In the genomic region with DNA sequence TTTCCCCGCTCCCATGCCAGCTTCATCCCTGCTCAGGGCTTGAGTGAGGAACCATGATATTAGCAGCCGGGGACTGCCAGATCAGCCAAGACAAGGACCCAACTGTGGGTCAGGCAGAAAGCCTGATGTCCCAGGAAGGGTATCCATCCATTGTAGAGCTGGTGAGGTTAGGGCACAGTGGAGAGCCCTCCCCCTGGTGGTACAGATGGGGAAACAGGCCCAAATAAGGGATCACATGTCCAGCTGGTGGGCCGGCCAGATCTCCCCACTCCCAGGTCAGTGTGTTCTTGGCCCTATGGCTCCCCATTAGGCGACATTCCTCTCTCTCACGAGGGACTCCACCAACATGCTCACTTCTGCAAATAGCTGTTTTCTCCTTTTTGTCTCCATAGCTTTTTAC, we compare ENCODE assay signal across 10 cellular contexts. TPM values are rescaled to one million over a fixed set of nuclear protein-coding genes. Genes with fewer than 3 reads are reported as not detected.
DNase-seq lines count a peak whose midpoint lies in the region; ATAC-seq, FAIRE-seq and TF ChIP-seq lines count a peak whose summit lies in the region.
"Had no signal": no experiment of that assay in that cellular context is flagged by ENCODE, and none has a peak within 500 bp of the region (broad histone marks: within the 10 kb centered on the region; RNA-seq: fewer than 3 reads in every experiment).

No MANE protein-coding gene starts in this region.

- H3K27me3 ChIP-seq in Caco-2 (replicated peaks; ENCODE audit: control insufficient read depth, insufficient read depth, low read length) (no peaks in the 10 kb centered on the region), HepG2 (ENCODE audit: control insufficient read depth in 1 of 2, insufficient read depth in 2 of 2, low read length in 2 of 2) (peaks cover 0 to 28% of the 10 kb centered on the region in 2 experiments; a peak in 3 of 5 replicates)

- TF ChIP-seq CTCF in Caco-2 (IDR thresholded peaks at IDR 0.05; ENCODE audit: insufficient read depth in 1 of 2, low read depth in 1 of 2, low read length in 1 of 2, severe bottlenecking in 1 of 2, unreplicated experiment in 1 of 2) = peak; percentile 63 to 67
- TF ChIP-seq CTCF in HepG2 (CRISPR knock-in tag; IDR thresholded peaks at IDR 0.05) = peak; percentile 84

- intact Hi-C loops in Caco-2 (cut with micrococcal nuclease; ENCODE audit: unreplicated experiment) (loop anchor here (1.0 to 5.0 kb wide), 3 partner anchors 14 to 45 kb away; no protein-coding TSS in a partner anchor), HepG2 (cut with micrococcal nuclease; ENCODE audit: unreplicated experiment) (loop anchor here (1.0 kb wide), 2 partner anchors 43 to 45 kb away; no protein-coding TSS in a partner anchor)

- in situ Hi-C loops in HepG2 (cut with HindIII; ENCODE audit: extremely low pct_ligation_motif_present, low pct_unique_long_range_greater_than_20kb) = loop anchor here (5.0 kb wide), 1 partner anchor 48 kb away; no protein-coding TSS in a partner anchor

- no TSS peak for BruUV-seq in Caco-2 (replicated peaks; lab: Mats Ljungman, UMichigan)
- BruUV-seq in HepG2 (replicated peaks; lab: Mats Ljungman, UMichigan) = no TSS peak

- no peak overlapping the region for H3K4me3 Mint-ChIP-seq in Caco-2 (ENCODE audit: unreplicated experiment)
- H3K4me3 Mint-ChIP-seq in stimulated activated memory B cell treated with anti-CD40 and anti-IgM and Interleukin-4, amounts not matched to agents 10 μg/mL and 1 μg/mL and 100 μg/mL, for 72 hours = no peak overlapping the region
- H3K4me3 Mint-ChIP-seq: dendritic cell treated with granulocyte-macrophage colony-stimulating factor and Interleukin-4, amounts not matched to agents 40 ng/mL and 50 ng/mL, for 4 days had no signal

- POLR2A ChIA-PET in Caco-2 (lab: Charles Lee) = no interaction called here
- POLR2A ChIA-PET in HepG2 (lab: Yijun Ruan, JAX) = interaction anchor here (1.2 to 1.8 kb wide), 2 partner anchors 12 to 32 kb away, joined by 4 to 5 read pairs; no protein-coding TSS in a partner anchor

- no peaks in the 10 kb centered on the region for H3K79me2 ChIP-seq in HepG2 (ENCODE audit: insufficient read depth, low read length)

- H3K4me3 ChIP-seq in Caco-2 (ENCODE audit: low read depth, low read length) (no peak overlapping the region), HepG2 (replicated peaks in 1 of 3; ENCODE audit: insufficient read depth in 1 of 3, low read depth in 2 of 3, low read length in 3 of 3) (no peak overlapping the region)
- H3K4me3 ChIP-seq: skin epidermis had no signal

- no peak overlapping the region for H3K9ac ChIP-seq in HepG2 (ENCODE audit: insufficient read depth, low read depth, low read length)

- TF ChIP-seq RAD21 in HepG2 (CRISPR knock-in tag; IDR thresholded peaks at IDR 0.05) = peak; percentile 64

- peaks cover 6% of the 10 kb centered on the region for H3K36me3 Mint-ChIP-seq in Caco-2 (ENCODE audit: insufficient read depth, unreplicated experiment)
- no peaks in the 10 kb centered on the region for H3K36me3 Mint-ChIP-seq in stimulated activated memory B cell treated with anti-CD40 and anti-IgM and Interleukin-4, amounts not matched to agents 10 μg/mL and 1 μg/mL and 100 μg/mL, for 72 hours

- ATAC-seq in HG03175 (IDR thresholded peaks at IDR 0.05; ENCODE audit: unreplicated experiment) = peak; percentile 55
- ATAC-seq in HepG2 = peak; percentile 96
- ATAC-seq in stimulated activated memory B cell treated with anti-CD40 and anti-IgM and Interleukin-4, amounts not matched to agents 10 μg/mL and 1 μg/mL and 100 μg/mL, for 72 hours = no peak

- H3K27ac ChIP-seq in HepG2 (ENCODE audit: extremely low read length, insufficient read depth, low read length) = no peak overlapping the region

- no peaks in the 10 kb centered on the region for H4K20me1 ChIP-seq in HepG2 (ENCODE audit: insufficient read depth, low read length)

- CTCF ChIA-PET in Caco-2 (lab: Charles Lee) = interaction anchor here (0.5 to 1.8 kb wide), 16 partner anchors 12 to 170 kb away, joined by 3 to 15 read pairs (median 3); no protein-coding TSS in a partner anchor
- CTCF ChIA-PET in HepG2 (lab: Yijun Ruan, JAX; ENCODE audit: low intra/inter-chr PET ratio, low total read pairs) = interaction anchor here (1.2 to 2.4 kb wide), 4 partner anchors 14 to 45 kb away, joined by 5 to 30 read pairs (median 8); no protein-coding TSS in a partner anchor

- no peak overlapping the region for H2AFZ ChIP-seq in HepG2 (ENCODE audit: low read length)

- H3K4me1 Mint-ChIP-seq in Caco-2 (ENCODE audit: low read depth, unreplicated experiment) = peaks cover 19% of the 10 kb centered on the region
- H3K4me1 Mint-ChIP-seq in stimulated activated memory B cell treated with anti-CD40 and anti-IgM and Interleukin-4, amounts not matched to agents 10 μg/mL and 1 μg/mL and 100 μg/mL, for 72 hours = no peaks in the 10 kb centered on the region

- no peaks in the 10 kb centered on the region for H3K27me3 Mint-ChIP-seq in Caco-2 (ENCODE audit: insufficient read depth, unreplicated experiment)
- peaks cover 53% of the 10 kb centered on the region for H3K27me3 Mint-ChIP-seq in stimulated activated memory B cell treated with anti-CD40 and anti-IgM and Interleukin-4, amounts not matched to agents 10 μg/mL and 1 μg/mL and 100 μg/mL, for 72 hours

- peak; percentile 65 for FAIRE-seq in HepG2 (lab: Jason Lieb, UNC)

- TF ChIP-seq POLR2A in HepG2 (IDR thresholded peaks at IDR 0.05; ENCODE audit: insufficient read depth in 1 of 2, low read depth in 2 of 2, low read length in 2 of 2) = no peak

- TF ChIP-seq EP300 in HepG2 (IDR thresholded peaks at IDR 0.05; ENCODE audit: low read depth in 2 of 2, low read length in 2 of 2) = no peak
- TF ChIP-seq EP300 in HepG2 (CRISPR knock-in tag; IDR thresholded peaks at IDR 0.05; ENCODE audit: borderline replicate concordance) = no peak

- DNase-seq in Caco-2 (peak; percentile 62 to 72), UCSD-AML1 (lab: John Stamatoyannopoulos, UW; ENCODE audit: unreplicated experiment) (peak; percentile 42), HepG2 (ENCODE audit: low spot score) (peak; percentile 62), NOMO-1 treated with dmso at 0.1 percent for 144 hours (lab: John Stamatoyannopoulos, UW; ENCODE audit: unreplicated experiment) (no peak), A172 (ENCODE audit: low spot score) (no peak)
- DNase-seq in stimulated activated CD4-positive, alpha-beta T cell treated with anti-CD3 and anti-CD28 coated beads, Interleukin-2, amount 100 ng/mL, for 24 hours = no peak

- no peak overlapping the region for H3K27ac Mint-ChIP-seq in Caco-2 (ENCODE audit: unreplicated experiment)
- H3K27ac Mint-ChIP-seq in stimulated activated memory B cell treated with anti-CD40 and anti-IgM and Interleukin-4, amounts not matched to agents 10 μg/mL and 1 μg/mL and 100 μg/mL, for 72 hours = no peak overlapping the region
- H3K27ac Mint-ChIP-seq: dendritic cell treated with granulocyte-macrophage colony-stimulating factor and Interleukin-4, amounts not matched to agents 40 ng/mL and 50 ng/mL, for 4 days had no signal

- no peak overlapping the region for H3K4me2 ChIP-seq in HepG2 (ENCODE audit: low read depth, low read length)

- WGBS in HepG2 (ENCODE audit: low lambda C conversion rate) = 10% methylated on average over 5 of the region's 5 CpGs

- H3K9me3 ChIP-seq in Caco-2 (no peaks in the 10 kb centered on the region), HepG2 (ENCODE audit: low read length) (no peaks in the 10 kb centered on the region)

- H3K36me3 ChIP-seq in Caco-2 (ENCODE audit: control insufficient read depth, insufficient read depth, low read length) (no peaks in the 10 kb centered on the region; the same call in 1 of the 2 replicates), HepG2 (replicated peaks in 1 of 2; ENCODE audit: control insufficient read depth in 1 of 2, insufficient read depth in 2 of 2, low read length in 2 of 2) (no peaks in the 10 kb centered on the region)

- no peaks in the 10 kb centered on the region for H3K9me3 Mint-ChIP-seq in Caco-2 (ENCODE audit: unreplicated experiment)
- H3K9me3 Mint-ChIP-seq in stimulated activated memory B cell treated with anti-CD40 and anti-IgM and Interleukin-4, amounts not matched to agents 10 μg/mL and 1 μg/mL and 100 μg/mL, for 72 hours = no peaks in the 10 kb centered on the region
- H3K9me3 Mint-ChIP-seq: dendritic cell treated with granulocyte-macrophage colony-stimulating factor and Interleukin-4, amounts not matched to agents 40 ng/mL and 50 ng/mL, for 4 days had no signal

- peaks cover 5% of the 10 kb centered on the region; the same call in 1 of the 2 replicates for H3K4me1 ChIP-seq in Caco-2
- H3K4me1 ChIP-seq in HepG2 (ENCODE audit: insufficient read depth, low read length) = peaks cover 6% of the 10 kb centered on the region

RNA-seq across cellular contexts. Expression of gene CDX1, which starts 9.0 kb away (rescaled TPM):
- total RNA-seq in Caco-2 (2022) (0.29 and 0.65 TPM in 2 replicates), HepG2 (2016; rRNA removed; fragmentation: Illumina TruSeq; extraction: Trizol) (not detected in 2 replicates)
- not detected in 2 replicates for total RNA-seq in HepG2 (2016; cell fraction: cytosol; rRNA removed; fragmentation: Illumina TruSeq; extraction: Trizol; ENCODE audit: low read depth)
- total RNA-seq in HepG2 (2016; cell fraction: insoluble cytoplasmic fraction; rRNA removed; fragmentation: Illumina TruSeq; extraction: Trizol) = not detected in 2 replicates
- not detected in 2 replicates for total RNA-seq in HepG2 (2016; cell fraction: membrane; rRNA removed; fragmentation: Illumina TruSeq; extraction: Trizol)
- total RNA-seq in HepG2 (2016; cell fraction: nucleus; rRNA removed; fragmentation: Illumina TruSeq; extraction: Trizol) = not detected in 2 replicates
- polyA plus RNA-seq in HepG2 (2011; rRNA removed) = 0.05 TPM in 1 of 2 replicates, not detected in the other
- not detected in 2 replicates for polyA plus RNA-seq in HepG2 (2011; cell fraction: cytosol; rRNA removed)
- polyA plus RNA-seq in HepG2 (2011; cell fraction: nucleus; rRNA removed) = not detected in 2 replicates
- not detected in 2 replicates for polyA plus RNA-seq in HepG2 (2012)
- polyA plus RNA-seq in HepG2 (2016; cell fraction: cytosol; fragmentation: Illumina TruSeq; extraction: Trizol; ENCODE audit: low read depth) = not detected in 2 replicates
- not detected in 2 replicates for polyA plus RNA-seq in HepG2 (2016; cell fraction: insoluble cytoplasmic fraction; fragmentation: Illumina TruSeq; extraction: Trizol; ENCODE audit: low read depth)
- polyA plus RNA-seq in HepG2 (2016; cell fraction: membrane; fragmentation: Illumina TruSeq; extraction: Trizol; ENCODE audit: low read depth) = not detected in 2 replicates
- polyA plus RNA-seq in HepG2 (2016; cell fraction: nucleus; fragmentation: Illumina TruSeq; extraction: Trizol; ENCODE audit: insufficient read depth, low read depth) = not detected in 2 replicates
- not detected in 2 replicates for polyA minus RNA-seq in HepG2 (2011; rRNA and poly(A)+ RNA removed; ENCODE audit: low replicate concordance)
- not detected in 2 replicates for polyA minus RNA-seq in HepG2 (2011; cell fraction: cytosol; rRNA and poly(A)+ RNA removed)
- polyA minus RNA-seq in HepG2 (2011; cell fraction: nucleus; rRNA and poly(A)+ RNA removed) = not detected in 2 replicates
- total RNA-seq in A172 (2014; rRNA removed; shearing (Covaris generic)) = not detected in 2 replicates

RNA-seq across cellular contexts. Expression of gene SLC6A7, which starts 14.3 kb away (rescaled TPM):
- total RNA-seq in Caco-2 (2022) (not detected in 2 replicates), HepG2 (2016; rRNA removed; fragmentation: Illumina TruSeq; extraction: Trizol) (not detected in 2 replicates)
- not detected in 2 replicates for total RNA-seq in HepG2 (2016; cell fraction: cytosol; rRNA removed; fragmentation: Illumina TruSeq; extraction: Trizol; ENCODE audit: low read depth)
- not detected in 2 replicates for total RNA-seq in HepG2 (2016; cell fraction: insoluble cytoplasmic fraction; rRNA removed; fragmentation: Illumina TruSeq; extraction: Trizol)
- total RNA-seq in HepG2 (2016; cell fraction: membrane; rRNA removed; fragmentation: Illumina TruSeq; extraction: Trizol) = not detected in 2 replicates
- total RNA-seq in HepG2 (2016; cell fraction: nucleus; rRNA removed; fragmentation: Illumina TruSeq; extraction: Trizol) = not detected in 2 replicates
- polyA plus RNA-seq in HepG2 (2011; rRNA removed) = not detected in 2 replicates
- polyA plus RNA-seq in HepG2 (2011; cell fraction: cytosol; rRNA removed) = not detected in 2 replicates
- not detected in 2 replicates for polyA plus RNA-seq in HepG2 (2011; cell fraction: nucleus; rRNA removed)
- polyA plus RNA-seq in HepG2 (2012) = not detected in 2 replicates
- not detected in 2 replicates for polyA plus RNA-seq in HepG2 (2016; cell fraction: cytosol; fragmentation: Illumina TruSeq; extraction: Trizol; ENCODE audit: low read depth)
- polyA plus RNA-seq in HepG2 (2016; cell fraction: insoluble cytoplasmic fraction; fragmentation: Illumina TruSeq; extraction: Trizol; ENCODE audit: low read depth) = not detected in 2 replicates
- not detected in 2 replicates for polyA plus RNA-seq in HepG2 (2016; cell fraction: membrane; fragmentation: Illumina TruSeq; extraction: Trizol; ENCODE audit: low read depth)
- not detected in 2 replicates for polyA plus RNA-seq in HepG2 (2016; cell fraction: nucleus; fragmentation: Illumina TruSeq; extraction: Trizol; ENCODE audit: insufficient read depth, low read depth)
- 0.72 TPM in 1 of 2 replicates, not detected in the other for polyA minus RNA-seq in HepG2 (2011; rRNA and poly(A)+ RNA removed; ENCODE audit: low replicate concordance)
- not detected in 2 replicates for polyA minus RNA-seq in HepG2 (2011; cell fraction: cytosol; rRNA and poly(A)+ RNA removed)
- polyA minus RNA-seq in HepG2 (2011; cell fraction: nucleus; rRNA and poly(A)+ RNA removed) = not detected in 2 replicates
- total RNA-seq in A172 (2014; rRNA removed; shearing (Covaris generic)) = not detected in 2 replicates

RNA-seq across cellular contexts. Expression of gene PDGFRB, which starts 19.9 kb away (rescaled TPM):
- total RNA-seq in Caco-2 (2022) (5.9 and 7.2 TPM in 2 replicates), HepG2 (2016; rRNA removed; fragmentation: Illumina TruSeq; extraction: Trizol) (1.5 and 4.0 TPM in 2 replicates)
- 1.3 and 1.5 TPM in 2 replicates for total RNA-seq in HepG2 (2016; cell fraction: cytosol; rRNA removed; fragmentation: Illumina TruSeq; extraction: Trizol; ENCODE audit: low read depth)
- total RNA-seq in HepG2 (2016; cell fraction: insoluble cytoplasmic fraction; rRNA removed; fragmentation: Illumina TruSeq; extraction: Trizol) = 2.3 and 5.0 TPM in 2 replicates
- 2.2 and 3.9 TPM in 2 replicates for total RNA-seq in HepG2 (2016; cell fraction: membrane; rRNA removed; fragmentation: Illumina TruSeq; extraction: Trizol)
- 3.0 and 4.6 TPM in 2 replicates for total RNA-seq in HepG2 (2016; cell fraction: nucleus; rRNA removed; fragmentation: Illumina TruSeq; extraction: Trizol)
- 15.3 and 21.0 TPM in 2 replicates for polyA plus RNA-seq in HepG2 (2011; rRNA removed)
- polyA plus RNA-seq in HepG2 (2011; cell fraction: cytosol; rRNA removed) = 8.7 and 14.4 TPM in 2 replicates
- 26.2 and 40.5 TPM in 2 replicates for polyA plus RNA-seq in HepG2 (2011; cell fraction: nucleus; rRNA removed)
- polyA plus RNA-seq in HepG2 (2012) = 6.3 and 14.3 TPM in 2 replicates
- polyA plus RNA-seq in HepG2 (2016; cell fraction: cytosol; fragmentation: Illumina TruSeq; extraction: Trizol; ENCODE audit: low read depth) = 0.71 and 1.4 TPM in 2 replicates
- polyA plus RNA-seq in HepG2 (2016; cell fraction: insoluble cytoplasmic fraction; fragmentation: Illumina TruSeq; extraction: Trizol; ENCODE audit: low read depth) = 1.6 TPM in 2 replicates
- 1.5 and 1.7 TPM in 2 replicates for polyA plus RNA-seq in HepG2 (2016; cell fraction: membrane; fragmentation: Illumina TruSeq; extraction: Trizol; ENCODE audit: low read depth)
- 3.9 TPM in 2 replicates for polyA plus RNA-seq in HepG2 (2016; cell fraction: nucleus; fragmentation: Illumina TruSeq; extraction: Trizol; ENCODE audit: insufficient read depth, low read depth)
- polyA minus RNA-seq in HepG2 (2011; rRNA and poly(A)+ RNA removed; ENCODE audit: low replicate concordance) = 9.0 and 60.1 TPM in 2 replicates
- 6.6 and 10.6 TPM in 2 replicates for polyA minus RNA-seq in HepG2 (2011; cell fraction: cytosol; rRNA and poly(A)+ RNA removed)
- polyA minus RNA-seq in HepG2 (2011; cell fraction: nucleus; rRNA and poly(A)+ RNA removed) = 24.5 and 47.1 TPM in 2 replicates
- 33.5 and 55.9 TPM in 2 replicates for total RNA-seq in A172 (2014; rRNA removed; shearing (Covaris generic))

Comparison
In these comparisons a context has a peak if more than half of its experiments do, and no peak if none do; other contexts are left out.
1. DNase-seq: peak in Caco-2 (2 of 2), UCSD-AML1 (single experiment) and HepG2 (single experiment); none in NOMO-1 treated with dmso at 0.1 percent for 144 hours (single experiment), A172 (single experiment) and stimulated activated CD4-positive, alpha-beta T cell treated with anti-CD3 and anti-CD28 coated beads, Interleukin-2, amount 100 ng/mL, for 24 hours (0 of 2).